27 cellular contexts compared by ENCODE assay signal in the genomic region with DNA sequence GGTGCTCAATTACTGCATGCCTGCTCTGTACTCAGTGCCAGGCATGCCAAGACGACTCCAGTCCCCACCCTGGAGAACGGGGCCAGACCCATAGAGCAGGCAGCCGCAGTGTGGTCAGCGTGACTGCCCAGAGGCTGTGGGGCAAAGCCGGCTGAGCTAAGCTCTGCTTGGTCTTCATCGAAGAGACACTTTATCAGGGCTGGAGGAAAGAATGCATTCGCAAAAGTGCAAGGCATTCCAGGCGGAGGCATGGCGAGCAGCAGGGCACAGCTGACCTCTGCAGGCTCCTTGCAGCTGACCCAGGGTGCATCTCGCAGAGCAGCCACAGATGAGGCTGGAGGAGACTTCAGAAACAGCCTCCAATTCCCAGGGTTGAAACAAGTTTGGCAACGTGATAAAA.
"Had no signal": no experiment of that assay in that cellular context is flagged by ENCODE, and none has a peak within 500 bp of the region (broad histone marks: within the 10 kb centered on the region; RNA-seq: fewer than 3 reads in every experiment).

No MANE protein-coding gene starts in this region.

- H3K27ac Mint-ChIP-seq: dendritic cell treated with granulocyte-macrophage colony-stimulating factor and Interleukin-4, amounts not matched to agents 40 ng/mL and 50 ng/mL, for 4 days; endodermal cell; immature natural killer cell; naive thymus-derived CD4-positive, alpha-beta T cell; nephron; neural progenitor cell; progenitor cell of endocrine pancreas; stimulated activated effector memory CD8-positive, alpha-beta T cell treated with anti-CD3 and anti-CD28 coated beads, Interleukin-12 subunit alpha, Interleukin-12 subunit beta, amount 100 ng/mL, for 72 hours; type B pancreatic cell had no signal

- DNase-seq: colonic mucosa; effector CD8-positive, alpha-beta T cell; endodermal cell; foreskin keratinocyte; hypothalamus; immature natural killer cell; mesenchymal stem cell; midbrain; naive thymus-derived CD4-positive, alpha-beta T cell; stimulated activated CD4-positive, alpha-beta T cell treated with anti-CD3 and anti-CD28 coated beads, Interleukin-2, amount 100 ng/mL, for 24 hours; stimulated activated CD4-positive, alpha-beta T cell treated with anti-CD3 and anti-CD28 coated beads, Interleukin-4, amount 100 ng/mL, for 24 hours; stimulated activated naive CD4-positive, alpha-beta T cell treated with Interleukin-2 at 50 U/mL for 16 hours; stomach; tibial artery had no signal

- H3K4me2 ChIP-seq: neural progenitor cell had no signal

- H3K27me3 Mint-ChIP-seq: dendritic cell treated with granulocyte-macrophage colony-stimulating factor and Interleukin-4, amounts not matched to agents 40 ng/mL and 50 ng/mL, for 4 days; naive thymus-derived CD4-positive, alpha-beta T cell; progenitor cell of endocrine pancreas; type B pancreatic cell had no signal

- H3K27me3 ChIP-seq: colonic mucosa, foreskin keratinocyte, gastroesophageal sphincter, neural progenitor cell, stomach, tibial artery had no signal

- H2AFZ ChIP-seq: neural progenitor cell, parathyroid adenoma had no signal

- H3K9ac ChIP-seq: neural progenitor cell, parathyroid adenoma had no signal

- H3K27ac ChIP-seq: colonic mucosa, epithelial cell of prostate, foreskin keratinocyte, gastroesophageal sphincter, neural progenitor cell, parathyroid adenoma, stomach, tibial artery had no signal

- H3K4me3 ChIP-seq: colonic mucosa, gastroesophageal sphincter, neural progenitor cell, stomach, tibial artery had no signal

- H3K9me3 ChIP-seq: colonic mucosa, gastroesophageal sphincter, stomach, tibial artery had no signal

- H3K36me3 ChIP-seq: colonic mucosa, neural progenitor cell had no signal

- H3K4me3 Mint-ChIP-seq: dendritic cell treated with granulocyte-macrophage colony-stimulating factor and Interleukin-4, amounts not matched to agents 40 ng/mL and 50 ng/mL, for 4 days; endodermal cell; immature natural killer cell; naive thymus-derived CD4-positive, alpha-beta T cell; nephron; neural progenitor cell; stimulated activated effector memory CD8-positive, alpha-beta T cell treated with anti-CD3 and anti-CD28 coated beads, Interleukin-12 subunit alpha, Interleukin-12 subunit beta, amount 100 ng/mL, for 72 hours; type B pancreatic cell had no signal

- H3K4me1 Mint-ChIP-seq: endodermal cell, neural progenitor cell had no signal

- FAIRE-seq: keratinocyte, urothelium cell line had no signal

- H3K4me1 ChIP-seq: colonic mucosa, parathyroid adenoma, stomach had no signal

- ATAC-seq: esophagus mucosa; foreskin keratinocyte; gastroesophageal sphincter; naive thymus-derived CD4-positive, alpha-beta T cell; sciatic nerve; stimulated activated effector memory CD8-positive, alpha-beta T cell treated with anti-CD3 and anti-CD28 coated beads, Interleukin-12 subunit alpha, Interleukin-12 subunit beta, amount 100 ng/mL, for 72 hours had no signal
